ENCODE assay signal across 8 cellular contexts in the genomic region with DNA sequence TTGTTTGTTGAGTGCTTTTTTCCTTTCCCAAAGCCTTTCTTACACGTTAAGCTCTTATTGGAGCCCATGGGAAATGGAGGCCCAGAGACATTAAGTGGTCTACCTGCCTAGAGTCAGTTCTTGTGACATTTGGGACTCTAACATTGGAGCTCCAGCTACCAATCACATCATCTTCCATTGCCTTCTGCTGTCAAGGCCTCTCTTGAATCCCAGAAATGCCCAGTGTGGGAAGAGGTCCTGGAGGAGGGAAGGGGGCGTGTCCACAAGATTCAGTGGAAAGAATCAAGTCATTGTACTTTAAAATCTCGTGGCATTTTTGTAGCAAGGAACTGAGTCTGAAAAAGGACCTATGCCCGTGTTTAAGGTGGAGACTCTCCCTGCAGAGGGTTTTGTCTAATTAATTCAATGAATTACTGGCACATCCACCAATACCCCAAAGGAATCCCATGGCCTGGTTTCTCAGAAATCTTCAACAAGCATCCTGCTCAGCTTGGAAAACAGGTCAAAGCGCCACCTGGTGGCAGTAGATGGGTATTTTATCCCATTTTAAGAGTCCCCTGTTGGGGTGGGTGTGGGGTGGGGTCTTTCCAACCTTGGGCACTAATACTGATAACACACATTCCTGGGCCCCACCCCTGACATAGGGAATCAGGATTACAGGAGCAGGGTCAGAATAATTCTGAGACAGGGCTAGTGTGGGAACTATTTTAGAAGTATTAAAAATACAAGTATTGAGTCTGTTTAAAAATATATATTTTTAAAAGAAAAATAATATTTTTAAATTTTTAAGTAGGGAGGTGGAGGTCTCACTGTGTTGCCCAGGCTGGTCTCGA. TPM values are rescaled to one million over a fixed set of nuclear protein-coding genes. Genes with fewer than 3 reads are reported as not detected.
DNase-seq lines count a peak whose midpoint lies in the region; ATAC-seq and TF ChIP-seq lines count a peak whose summit lies in the region.

No MANE protein-coding gene starts in this region.

- H3K27ac ChIP-seq in cingulate gyrus (ENCODE audit: low read depth, low read length), result peak overlapping the region; percentile 96
- no peak overlapping the region for H3K27ac ChIP-seq in right lobe of liver

- TF ChIP-seq POLR2A in right lobe of liver (IDR thresholded peaks at IDR 0.05), result no peak

- intact Hi-C loops in right lobe of liver (cut with DNase I), result loop anchor here (5.0 kb wide), 2 partner anchors 51 to 56 kb away; no protein-coding TSS in a partner anchor

- H3K36me3 ChIP-seq in right lobe of liver, result peaks cover 0 to 61% (median 31%) of the 10 kb centered on the region in 4 donors

- H3K9me3 ChIP-seq in right lobe of liver, result no peaks in the 10 kb centered on the region

- DNase-seq in NCI-H2171 treated with DMSO at 0.1 percent for 48 hours (lab: John Stamatoyannopoulos, UW), result peak; percentile 61
- no peak for DNase-seq in NCI-H2171 (lab: John Stamatoyannopoulos, UW)
- DNase-seq in NCI-H1694 (lab: John Stamatoyannopoulos, UW), result peak; percentile 34
- peak; percentile 40 for DNase-seq in activated CD4-positive, alpha-beta T cell treated with anti-CD3 and anti-CD28 coated beads for 1 hour
- no peak for DNase-seq in right lobe of liver
- DNase-seq in stimulated activated CD8-positive, alpha-beta memory T cell treated with anti-CD3 and anti-CD28 coated beads, Interleukin-12 subunit alpha, Interleukin-12 subunit beta, amount 100 ng/mL, for 24 hours (ENCODE audit: extremely low read depth), result peak; percentile 20

- H3K4me1 ChIP-seq in right lobe of liver, result no peaks in the 10 kb centered on the region

- H3K4me3 ChIP-seq in right lobe of liver, result no peak overlapping the region

- WGBS in right lobe of liver (ENCODE audit: insufficient coverage, low coverage, low lambda C conversion rate, missing lambda C conversion rate), result 52% methylated on average over 6 of the region's 6 CpGs

- no peaks in the 10 kb centered on the region for H3K27me3 ChIP-seq in right lobe of liver

- ATAC-seq in right lobe of liver (peak; percentile 23 to 72 (median 63)), GM21737 (IDR thresholded peaks at IDR 0.05; ENCODE audit: unreplicated experiment) (no peak)

- peak; percentile 59 to 72 (median 69) for TF ChIP-seq CTCF in right lobe of liver (IDR thresholded peaks at IDR 0.05)

RNA-seq across cellular contexts. Expression of a gene that starts 24.6 kb away (rescaled TPM):
- 100 to 1,000 TPM in 2 of 6 experiments, 10 to 100 TPM in 4; 30.8 to 163 (median 92.0) TPM for total RNA-seq in right lobe of liver

Comparison
In these comparisons a context has a peak if more than half of its experiments do, and no peak if none do; other contexts are left out.
1. DNase-seq: peak in NCI-H2171 treated with DMSO at 0.1 percent for 48 hours (single experiment), NCI-H1694 (single experiment), activated CD4-positive, alpha-beta T cell treated with anti-CD3 and anti-CD28 coated beads for 1 hour (single experiment) and stimulated activated CD8-positive, alpha-beta memory T cell treated with anti-CD3 and anti-CD28 coated beads, Interleukin-12 subunit alpha, Interleukin-12 subunit beta, amount 100 ng/mL, for 24 hours (single experiment); none in NCI-H2171 (single experiment) and right lobe of liver (0 of 3).